ENCODE assay signal across 8 cellular contexts in genomic region chr7:152025937-152026890, GRCh38. TPM values are rescaled to one million over a fixed set of nuclear protein-coding genes. Genes with fewer than 3 reads are reported as not detected.
DNase-seq lines count a peak whose midpoint lies in the region; FAIRE-seq and TF ChIP-seq lines count a peak whose summit lies in the region.

No MANE protein-coding gene starts in this region.

- no peak for FAIRE-seq in RCC 7860 (lab: Jason Lieb, UNC)

- peaks cover 30% of the 10 kb centered on the region for H3K4me1 ChIP-seq in CD8-positive, alpha-beta memory T cell (ENCODE audit: insufficient read depth, low read length)
- H3K4me1 ChIP-seq in effector memory CD4-positive, alpha-beta T cell (ENCODE audit: control insufficient read depth, insufficient read depth, low read length, poor library complexity, severe bottlenecking), result peaks cover 9% of the 10 kb centered on the region
- peaks cover 5% of the 10 kb centered on the region for H3K4me1 ChIP-seq in neuron (ENCODE audit: insufficient read depth, low read length)

- peak overlapping the region; percentile 76 for H3K4me3 ChIP-seq in CD8-positive, alpha-beta memory T cell (ENCODE audit: low read length)
- H3K4me3 ChIP-seq in NB4 (ENCODE audit: low read depth, low read length) (peak overlapping the region; percentile 56), neuron (ENCODE audit: low read length) (peak overlapping the region; percentile 80)
- peak overlapping the region; percentile 87 for H3K4me3 ChIP-seq in effector memory CD4-positive, alpha-beta T cell (ENCODE audit: insufficient read depth, low read depth, low read length, poor library complexity, severe bottlenecking)

- TF ChIP-seq POLR2A in NB4 (IDR thresholded peaks at IDR 0.05; ENCODE audit: extremely low read depth, insufficient read length), result no peak

- peak overlapping the region; percentile 75 to 97 (median 85) for H3K4me3 Mint-ChIP-seq in CD8-positive, alpha-beta memory T cell

- CTCF ChIA-PET in CD8-positive, alpha-beta memory T cell (lab: Charles Lee), result interaction anchor here (0.8 to 1.0 kb wide), 2 partner anchors 29 to 67 kb away, joined by 3 read pairs; no protein-coding TSS in a partner anchor

- no peaks in the 10 kb centered on the region for H3K27me3 ChIP-seq in CD8-positive, alpha-beta memory T cell (ENCODE audit: insufficient read depth, low read length, poor library complexity, severe bottlenecking)
- no peaks in the 10 kb centered on the region for H3K27me3 ChIP-seq in effector memory CD4-positive, alpha-beta T cell (replicated peaks; ENCODE audit: control insufficient read depth, insufficient read depth, low read length, poor library complexity, severe bottlenecking)
- peaks cover 5% of the 10 kb centered on the region for H3K27me3 ChIP-seq in neuron (ENCODE audit: insufficient read depth, low read length)

- H3K4me1 Mint-ChIP-seq in CD8-positive, alpha-beta memory T cell, result peaks cover 46 to 58% (median 52%) of the 10 kb centered on the region in 3 donors

- H3K36me3 Mint-ChIP-seq in CD8-positive, alpha-beta memory T cell, result peaks cover 0 to 38% (median 4%) of the 10 kb centered on the region in 3 donors

- H3K27me3 Mint-ChIP-seq in CD8-positive, alpha-beta memory T cell, result peaks cover 0 to 4% of the 10 kb centered on the region in 2 donors

- no peak for TF ChIP-seq CTCF in NB4 (IDR thresholded peaks at IDR 0.05; ENCODE audit: low read depth, low read length)

- DNase-seq in CD8-positive, alpha-beta memory T cell, result no peak
- peak; percentile 23 for DNase-seq in NB4 (ENCODE audit: low read depth)
- no peak for DNase-seq in effector memory CD4-positive, alpha-beta T cell
- DNase-seq in DMS153 treated with DMSO at 0.1 percent for 48 hours (lab: John Stamatoyannopoulos, UW; ENCODE audit: unreplicated experiment), result no peak
- DNase-seq in RPMI8226, result no peak
- DNase-seq in NCI-H82 treated with DMSO at 0.1 percent for 48 hours (lab: John Stamatoyannopoulos, UW; ENCODE audit: unreplicated experiment), result no peak
- no peak for DNase-seq in RCC 7860 (ENCODE audit: low spot score)

- H3K36me3 ChIP-seq in CD8-positive, alpha-beta memory T cell (ENCODE audit: insufficient read depth, low read length), result no peaks in the 10 kb centered on the region
- H3K36me3 ChIP-seq in effector memory CD4-positive, alpha-beta T cell (ENCODE audit: control insufficient read depth, insufficient read depth, low read length), result no peaks in the 10 kb centered on the region
- H3K36me3 ChIP-seq in neuron (ENCODE audit: insufficient read depth, low read length), result peaks cover 8% of the 10 kb centered on the region

- H2AFZ ChIP-seq in neuron (ENCODE audit: low read depth, low read length), result peak overlapping the region; percentile 90

- POLR2A ChIA-PET in CD8-positive, alpha-beta memory T cell (lab: Charles Lee), result interaction anchor here (0.6 kb wide), 1 partner anchor 10 kb away, joined by 3 read pairs; no protein-coding TSS in a partner anchor

- peak overlapping the region; percentile 50 to 96 (median 94) for H3K27ac Mint-ChIP-seq in CD8-positive, alpha-beta memory T cell

- no peaks in the 10 kb centered on the region for H3K9me3 ChIP-seq in CD8-positive, alpha-beta memory T cell (ENCODE audit: low read length)
- no peaks in the 10 kb centered on the region for H3K9me3 ChIP-seq in effector memory CD4-positive, alpha-beta T cell (ENCODE audit: control insufficient read depth, low read length)
- no peaks in the 10 kb centered on the region for H3K9me3 ChIP-seq in neuron (ENCODE audit: low read length)

- peaks cover 0 to 3% (median 0%) of the 10 kb centered on the region in 5 donors for H3K9me3 Mint-ChIP-seq in CD8-positive, alpha-beta memory T cell

- H3K27ac ChIP-seq in CD8-positive, alpha-beta memory T cell (ENCODE audit: low read depth, low read length), result peak overlapping the region; percentile 85
- peak overlapping the region; percentile 80 for H3K27ac ChIP-seq in effector memory CD4-positive, alpha-beta T cell (ENCODE audit: insufficient read depth, low read length, poor library complexity, severe bottlenecking)

RNA-seq across cellular contexts. Expression of gene GALNT11, which starts 0.7 kb away (rescaled TPM):
- 10 to 100 TPM; 20.3 to 21.5 TPM for total RNA-seq in CD8-positive, alpha-beta memory T cell
- polyA plus RNA-seq in CD8-positive, alpha-beta memory T cell, result 65.3 TPM
